Comparison of ENCODE assay signal across 24 cellular contexts in the genomic region with DNA sequence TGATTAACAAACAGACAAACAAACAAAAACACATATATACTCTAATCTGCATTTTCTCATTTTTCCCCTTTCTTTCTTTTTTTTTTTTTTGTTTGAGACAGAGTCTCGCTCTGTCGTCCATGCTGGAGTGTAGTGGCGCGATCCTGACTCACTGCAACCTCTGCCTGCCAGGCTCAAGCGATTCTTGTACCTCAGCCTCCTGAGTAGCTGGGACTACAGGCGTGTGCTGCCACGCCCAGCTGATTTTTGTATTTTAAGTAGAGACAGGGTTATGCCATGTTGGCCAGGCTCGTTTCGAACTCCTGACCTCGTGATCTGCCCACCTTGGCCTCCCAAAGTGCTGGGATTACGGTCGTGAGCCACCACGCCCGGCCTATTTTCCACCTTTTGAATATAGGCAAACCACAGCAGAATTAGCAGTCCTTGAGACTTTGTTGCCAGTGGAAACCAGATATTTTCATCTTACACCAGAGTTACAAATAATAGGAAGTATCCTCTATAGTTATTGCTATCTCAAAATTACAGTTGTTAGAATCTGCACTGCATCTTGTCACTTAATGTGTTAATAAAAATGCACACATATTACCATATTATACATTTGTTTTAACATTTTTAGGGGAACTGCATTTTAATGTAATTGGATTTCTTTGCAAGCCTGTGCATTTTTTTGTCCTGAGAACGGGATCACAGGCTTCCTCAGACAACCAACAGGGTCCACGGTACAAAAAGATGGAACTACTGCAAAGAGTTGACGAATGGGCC.
"Had no signal": no experiment of that assay in that cellular context is flagged by ENCODE, and none has a peak within 500 bp of the region (broad histone marks: within the 10 kb centered on the region; RNA-seq: fewer than 3 reads in every experiment).

No MANE protein-coding gene starts in this region.

- H3K9me3 Mint-ChIP-seq: activated CD4-positive, alpha-beta memory T cell treated with anti-CD3 and anti-CD28 coated beads, Interleukin-2, amount 10 ng/mL, durations not matched to agents 7 days and 5 days; activated T-helper 2 cell treated with anti-CD3 and anti-CD28 coated beads, Interferon-gamma antibody, Interleukin-2, Interleukin-4, amounts not matched to agents 10 μg/mL and 5 μg/mL and 100 μg/mL, durations not matched to agents 14 hours and 24 hours and 36 hours; neural crest cell had no signal

- H3K4me3 ChIP-seq: upper lobe of right lung had no signal

- H3K4me1 ChIP-seq: upper lobe of right lung had no signal

- H3K9me3 ChIP-seq: upper lobe of right lung had no signal

- H3K27ac Mint-ChIP-seq: activated CD4-positive, alpha-beta memory T cell treated with anti-CD3 and anti-CD28 coated beads, Interleukin-2, amount 10 ng/mL, durations not matched to agents 7 days and 5 days; activated CD4-positive, alpha-beta T cell treated with anti-CD3 and anti-CD28 coated beads, Interleukin-2, amount 10 ng/mL, durations not matched to agents 24 days and 14 days; activated CD8-positive, alpha-beta memory T cell treated with anti-CD3 and anti-CD28 coated beads, Interleukin-2, amount 10 ng/mL, durations not matched to agents 7 days and 5 days; activated naive CD8-positive, alpha-beta T cell; activated T-helper 2 cell treated with anti-CD3 and anti-CD28 coated beads, Interferon-gamma antibody, Interleukin-2, Interleukin-4, amounts not matched to agents 10 μg/mL and 5 μg/mL and 100 μg/mL, durations not matched to agents 14 hours and 24 hours and 36 hours; memory B cell; naive thymus-derived CD4-positive, alpha-beta T cell; T-helper 17 cell had no signal

- H3K4me1 Mint-ChIP-seq: activated CD4-positive, alpha-beta memory T cell treated with anti-CD3 and anti-CD28 coated beads, Interleukin-2, amount 10 ng/mL, durations not matched to agents 7 days and 5 days; activated CD4-positive, alpha-beta T cell treated with anti-CD3 and anti-CD28 coated beads, Interleukin-2, amount 10 ng/mL, durations not matched to agents 24 days and 14 days; activated CD8-positive, alpha-beta memory T cell treated with anti-CD3 and anti-CD28 coated beads, Interleukin-2, amount 10 ng/mL, durations not matched to agents 7 days and 5 days; T-helper 17 cell had no signal

- H3K27me3 ChIP-seq: upper lobe of right lung had no signal

- H3K27ac ChIP-seq: upper lobe of right lung, VCaP had no signal

- ATAC-seq: activated CD4-positive, CD25-positive, alpha-beta regulatory T cell treated with anti-CD3 and anti-CD28 coated beads, Interleukin-2, amount 50 U/mL, for 24 hours; activated CD8-positive, alpha-beta memory T cell treated with anti-CD3 and anti-CD28 coated beads, Interleukin-2, amount 10 ng/mL, durations not matched to agents 7 days and 5 days; esophagus mucosa; naive thymus-derived CD4-positive, alpha-beta T cell; sciatic nerve; stimulated activated naive CD8-positive, alpha-beta T cell treated with anti-CD3 and anti-CD28 coated beads, Interleukin-15, Interleukin-2, amounts not matched to agents 100 U/mL and 50 U/mL, for 24 hours; T-helper 17 cell had no signal

- H3K4me3 Mint-ChIP-seq: activated CD4-positive, alpha-beta memory T cell treated with anti-CD3 and anti-CD28 coated beads, Interleukin-2, amount 10 ng/mL, durations not matched to agents 7 days and 5 days; activated CD4-positive, alpha-beta T cell treated with anti-CD3 and anti-CD28 coated beads, Interleukin-2, amount 10 ng/mL, durations not matched to agents 24 days and 14 days; activated CD8-positive, alpha-beta memory T cell treated with anti-CD3 and anti-CD28 coated beads, Interleukin-2, amount 10 ng/mL, durations not matched to agents 7 days and 5 days; activated naive CD8-positive, alpha-beta T cell; memory B cell; naive thymus-derived CD4-positive, alpha-beta T cell; neural crest cell; T-helper 17 cell had no signal

- H3K36me3 Mint-ChIP-seq: activated CD8-positive, alpha-beta memory T cell treated with anti-CD3 and anti-CD28 coated beads, Interleukin-2, amount 10 ng/mL, durations not matched to agents 7 days and 5 days; activated naive CD8-positive, alpha-beta T cell; memory B cell; naive thymus-derived CD4-positive, alpha-beta T cell had no signal

- DNase-seq: activated CD4-positive, alpha-beta memory T cell treated with anti-CD3 and anti-CD28 coated beads, Interleukin-2, amount 10 ng/mL, durations not matched to agents 7 days and 5 days; activated CD4-positive, alpha-beta T cell treated with anti-CD3 and anti-CD28 coated beads, Interleukin-2, amount 10 ng/mL, durations not matched to agents 24 days and 14 days; activated CD8-positive, alpha-beta memory T cell treated with anti-CD3 and anti-CD28 coated beads, Interleukin-2, amount 10 ng/mL, durations not matched to agents 7 days and 5 days; activated naive CD4-positive, alpha-beta T cell; central memory CD4-positive, alpha-beta T cell; effector memory CD4-positive, alpha-beta T cell; hypothalamus; occipital lobe; stimulated activated CD4-positive, alpha-beta T cell treated with anti-CD3 and anti-CD28 coated beads, Interleukin-2, amount 100 ng/mL, for 48 hours; stimulated activated naive CD8-positive, alpha-beta T cell treated with anti-CD3 and anti-CD28 coated beads, Interleukin-15, Interleukin-2, amounts not matched to agents 100 U/mL and 50 U/mL, for 24 hours; T-helper 17 cell; upper lobe of right lung had no signal

- H3K36me3 ChIP-seq: upper lobe of right lung had no signal

- FAIRE-seq: astrocyte, endothelial cell of umbilical vein, frontal cortex had no signal

- H3K27me3 Mint-ChIP-seq: activated CD4-positive, alpha-beta T cell treated with anti-CD3 and anti-CD28 coated beads, Interleukin-2, amount 10 ng/mL, durations not matched to agents 24 days and 14 days; activated CD8-positive, alpha-beta memory T cell treated with anti-CD3 and anti-CD28 coated beads, Interleukin-2, amount 10 ng/mL, durations not matched to agents 7 days and 5 days; activated naive CD8-positive, alpha-beta T cell; memory B cell; naive thymus-derived CD4-positive, alpha-beta T cell; T-helper 17 cell had no signal
